Comparison of ENCODE assay signal across 8 cellular contexts in the genomic region with DNA sequence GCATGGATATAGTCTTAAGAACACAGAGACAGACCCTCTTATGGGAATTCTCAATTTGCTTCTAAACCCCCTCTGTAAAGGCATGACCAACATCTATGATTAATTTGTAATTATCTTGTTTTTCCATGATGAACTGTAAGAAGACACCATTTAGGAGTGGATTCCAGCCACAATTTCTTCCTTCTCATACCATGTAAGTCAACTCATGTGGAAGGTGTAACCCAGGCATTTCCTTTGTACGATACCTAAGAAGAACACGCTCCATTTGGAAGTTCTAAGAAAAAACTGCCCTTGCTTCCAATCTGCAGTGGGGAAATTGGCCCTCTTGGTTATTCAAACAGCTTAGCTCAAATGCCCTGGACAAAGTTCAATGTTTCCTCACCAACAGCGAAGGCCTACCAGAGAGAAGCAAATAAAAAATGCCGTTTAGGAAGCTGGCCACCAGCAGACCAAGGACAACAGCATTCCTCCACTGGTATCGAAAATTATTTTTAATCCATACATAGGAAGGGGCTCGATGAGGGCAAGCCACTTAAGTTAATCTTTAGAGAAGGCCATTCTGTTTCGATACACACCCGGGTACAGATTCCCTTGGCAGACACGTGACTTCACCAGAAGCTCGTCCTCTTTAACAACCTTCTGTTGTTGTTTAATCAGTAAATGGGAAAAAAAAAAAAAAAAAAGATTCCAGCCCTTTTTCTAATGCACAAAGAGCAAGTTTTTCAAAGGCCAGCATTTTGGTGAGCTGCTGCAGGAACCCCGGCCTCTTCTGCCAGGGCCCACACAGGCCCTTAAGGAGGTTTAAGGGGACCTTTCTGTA. TPM values are rescaled to one million over a fixed set of nuclear protein-coding genes. Genes with fewer than 3 reads are reported as not detected.
A peak's percentile ranks its signal among the peaks of the same experiment; 100 is the strongest.
DNase-seq lines count a peak whose midpoint lies in the region; ATAC-seq and TF ChIP-seq lines count a peak whose summit lies in the region.

No MANE protein-coding gene starts in this region.

- CTCF ChIA-PET in RWPE1 (lab: Yijun Ruan, JAX), result no interaction called here

- POLR2A ChIA-PET in RWPE1 (lab: Yijun Ruan, JAX; ENCODE audit: low non-redundant PET), result no interaction called here

- intact Hi-C loops in CD14-positive monocyte (cut with micrococcal nuclease), result loop anchor here in 1 of 2 donors (10.0 kb wide), 1 partner anchor 107 kb away; no protein-coding TSS in a partner anchor

- ATAC-seq in GM21447 (IDR thresholded peaks at IDR 0.05; ENCODE audit: unreplicated experiment) (no peak), GM18502 (IDR thresholded peaks at IDR 0.05; ENCODE audit: poor library complexity, unreplicated experiment) (no peak)

- H3K9me3 ChIP-seq in neuron (ENCODE audit: low read length), result peaks cover 2% of the 10 kb centered on the region

- DNase-seq in CD14-positive monocyte (ENCODE audit: low spot score) (no peak), RWPE1 (ENCODE audit: low spot score) (no peak), fibroblast of gingiva (ENCODE audit: low read depth) (peak; percentile 62), NCI-H2196 treated with DMSO at 0.1 percent for 48 hours (lab: John Stamatoyannopoulos, UW; ENCODE audit: unreplicated experiment) (no peak), anterior cingulate cortex (lab: John Stamatoyannopoulos, UW) (no peak)

- H3K4me3 ChIP-seq in neuron (ENCODE audit: low read length), result peak overlapping the region; percentile 71

- H3K4me1 Mint-ChIP-seq in CD14-positive monocyte, result peaks cover 34% of the 10 kb centered on the region

- H3K36me3 ChIP-seq in neuron (ENCODE audit: insufficient read depth, low read length), result peaks cover 7% of the 10 kb centered on the region

- peak overlapping the region; percentile 77 to 85 for H3K4me3 Mint-ChIP-seq in CD14-positive monocyte

- H3K27me3 Mint-ChIP-seq in CD14-positive monocyte (ENCODE audit: low read depth in 3 of 3), result peaks cover 0 to 7% (median 1%) of the 10 kb centered on the region in 3 donors

- TF ChIP-seq CTCF in CD14-positive monocyte (IDR thresholded peaks at IDR 0.05) (no peak), RWPE1 (conservative IDR thresholded peaks at IDR 0.05; ENCODE audit: low read depth) (no peak)

- no peaks in the 10 kb centered on the region for H3K9me3 Mint-ChIP-seq in CD14-positive monocyte

- peaks cover 9 to 18% of the 10 kb centered on the region in 2 donors for H3K36me3 Mint-ChIP-seq in CD14-positive monocyte

- H3K27ac ChIP-seq in RWPE1, result peak overlapping the region; percentile 73

- no peaks in the 10 kb centered on the region for H3K27me3 ChIP-seq in neuron (ENCODE audit: insufficient read depth, low read length)

- H3K27ac Mint-ChIP-seq in CD14-positive monocyte, result peak overlapping the region; percentile 42 to 93 (median 86)

- peaks cover 24% of the 10 kb centered on the region for H3K4me1 ChIP-seq in neuron (ENCODE audit: insufficient read depth, low read length)

- H2AFZ ChIP-seq in neuron (ENCODE audit: low read depth, low read length), result no peak overlapping the region

RNA-seq across cellular contexts. Expression of a gene that starts 2.6 kb away (rescaled TPM):
- polyA plus RNA-seq in CD14-positive monocyte, result 10 to 100 TPM; 28.3 to 33.2 TPM

RNA-seq across cellular contexts. Expression of a gene that starts 2.6 kb away (rescaled TPM):
- 10 to 100 TPM; 23.1 to 32.1 TPM for polyA plus RNA-seq in CD14-positive monocyte
